ENCODE assay signal across 28 cellular contexts in genomic region chr5:159620853-159621540, GRCh38.
A peak's percentile ranks its signal among the peaks of the same experiment; 100 is the strongest.
DNase-seq lines count a peak whose midpoint lies in the region; TF ChIP-seq lines count a peak whose summit lies in the region.
"Had no signal": no experiment of that assay in that cellular context is flagged by ENCODE, and none has a peak within 500 bp of the region (broad histone marks: within the 10 kb centered on the region; RNA-seq: fewer than 3 reads in every experiment).

No MANE protein-coding gene starts in this region.

- H3K36me3 ChIP-seq in breast epithelium (no peaks in the 10 kb centered on the region), HEK293 (ENCODE audit: control insufficient read depth in 2 of 2, insufficient read depth in 1 of 2, low read length in 2 of 2) (no peaks in the 10 kb centered on the region), WERI-Rb-1 (no peaks in the 10 kb centered on the region), mesenchymal stem cell (ENCODE audit: control insufficient read depth in 1 of 2, insufficient read depth in 2 of 2, low read depth in 1 of 2, low read length in 2 of 2) (no peaks in the 10 kb centered on the region)
- no peaks in the 10 kb centered on the region for H3K36me3 ChIP-seq in CD8-positive, alpha-beta memory T cell (ENCODE audit: insufficient read depth, low read length)
- H3K36me3 ChIP-seq: lower lobe of right lung, tibial artery had no signal

- H3K4ac ChIP-seq in mesenchymal stem cell (ENCODE audit: low read depth in 1 of 2, low read length in 2 of 2): no peak overlapping the region

- TF ChIP-seq CTCF in MCF 10A (IDR thresholded peaks at IDR 0.05; ENCODE audit: unreplicated experiment) (no peak), breast epithelium (IDR thresholded peaks at IDR 0.05) (no peak), HEK293 (tag by site-specific recombination; IDR thresholded peaks at IDR 0.05) (no peak), WERI-Rb-1 (IDR thresholded peaks at IDR 0.05; ENCODE audit: low read depth, low read length) (no peak)

- H3K9me3 ChIP-seq in breast epithelium: peaks cover 0 to 12% of the 10 kb centered on the region in 2 donors
- H3K9me3 ChIP-seq in HEK293 (ENCODE audit: control insufficient read depth, insufficient read depth, low read depth, low read length): no peaks in the 10 kb centered on the region
- peaks cover 2% of the 10 kb centered on the region for H3K9me3 ChIP-seq in WERI-Rb-1 (ENCODE audit: severe bottlenecking)
- no peaks in the 10 kb centered on the region for H3K9me3 ChIP-seq in CD8-positive, alpha-beta memory T cell (ENCODE audit: low read length)
- H3K9me3 ChIP-seq in mesenchymal stem cell (ENCODE audit: control insufficient read depth, low read length): peaks cover 35% of the 10 kb centered on the region
- H3K9me3 ChIP-seq: mucosa of descending colon had no signal

- H3K79me1 ChIP-seq in mesenchymal stem cell (replicated peaks; ENCODE audit: low read length, poor library complexity, severe bottlenecking): no peaks in the 10 kb centered on the region

- no peak overlapping the region for H3K27ac ChIP-seq in breast epithelium
- no peak overlapping the region for H3K27ac ChIP-seq in HEK293 (ENCODE audit: extremely low read depth, low read depth, low read length)
- H3K27ac ChIP-seq in WERI-Rb-1: no peak overlapping the region; the same call in 1 of the 2 replicates
- H3K27ac ChIP-seq in CD8-positive, alpha-beta memory T cell (ENCODE audit: low read depth, low read length): no peak overlapping the region
- no peak overlapping the region for H3K27ac ChIP-seq in mesenchymal stem cell (ENCODE audit: low read length, poor library complexity, severe bottlenecking)
- H3K27ac ChIP-seq: KMS-11, lower lobe of right lung, tibial artery had no signal

- no peak overlapping the region for H3K27ac Mint-ChIP-seq in MCF 10A (ENCODE audit: low read depth, unreplicated experiment)
- no peak overlapping the region for H3K27ac Mint-ChIP-seq in CD8-positive, alpha-beta memory T cell
- H3K27ac Mint-ChIP-seq: activated CD8-positive, alpha-beta memory T cell treated with anti-CD3 and anti-CD28 coated beads, Interleukin-2, amount 10 ng/mL, durations not matched to agents 7 days and 5 days; B cell; CD8-positive, alpha-beta T cell had no signal

- no peak overlapping the region for H3K14ac ChIP-seq in mesenchymal stem cell (ENCODE audit: low read length in 2 of 2)

- H2AK5ac ChIP-seq in mesenchymal stem cell (ENCODE audit: low read length, severe bottlenecking): no peak overlapping the region

- H4K91ac ChIP-seq in mesenchymal stem cell (ENCODE audit: low read length): no peak overlapping the region

- peaks cover 32% of the 10 kb centered on the region for H3K4me1 Mint-ChIP-seq in MCF 10A (ENCODE audit: insufficient read depth, unreplicated experiment)
- no peaks in the 10 kb centered on the region for H3K4me1 Mint-ChIP-seq in CD8-positive, alpha-beta memory T cell
- H3K4me1 Mint-ChIP-seq: activated CD8-positive, alpha-beta memory T cell treated with anti-CD3 and anti-CD28 coated beads, Interleukin-2, amount 10 ng/mL, durations not matched to agents 7 days and 5 days; B cell had no signal

- H2BK120ac ChIP-seq in mesenchymal stem cell (ENCODE audit: low read depth, low read length): no peak overlapping the region

- no TSS peak for BruUV-seq in MCF 10A (replicated peaks; lab: Mats Ljungman, UMichigan)

- H2AFZ ChIP-seq in mesenchymal stem cell (ENCODE audit: low read depth, low read length): no peak overlapping the region

- no peaks in the 10 kb centered on the region for H3K27me3 ChIP-seq in breast epithelium
- H3K27me3 ChIP-seq in WERI-Rb-1 (ENCODE audit: insufficient read depth, low read depth, severe bottlenecking): no peaks in the 10 kb centered on the region
- H3K27me3 ChIP-seq in CD8-positive, alpha-beta memory T cell (ENCODE audit: insufficient read depth, low read length, poor library complexity, severe bottlenecking): no peaks in the 10 kb centered on the region
- H3K27me3 ChIP-seq in mesenchymal stem cell (ENCODE audit: control insufficient read depth in 1 of 2, insufficient read depth in 1 of 2, low read length in 2 of 2): peaks cover 0 to 17% of the 10 kb centered on the region in 2 experiments
- H3K27me3 ChIP-seq: tibial artery had no signal

- H3K18ac ChIP-seq in mesenchymal stem cell (ENCODE audit: low read depth in 1 of 2, low read length in 2 of 2): no peak overlapping the region

- no peak overlapping the region for H3K23ac ChIP-seq in mesenchymal stem cell (ENCODE audit: low read length in 2 of 2)

- no peak overlapping the region for H2BK5ac ChIP-seq in mesenchymal stem cell (ENCODE audit: low read depth, low read length, poor library complexity, severe bottlenecking)

- POLR2A ChIA-PET in MCF 10A (lab: Yijun Ruan, JAX): interaction anchor here (0.8 to 1.5 kb wide), 3 partner anchors 10 to 78 kb away, joined by 3 to 4 read pairs (median 3); no protein-coding TSS in a partner anchor
- POLR2A ChIA-PET in HEK293 (lab: Yijun Ruan, JAX): no interaction called here
- POLR2A ChIA-PET in CD8-positive, alpha-beta memory T cell (lab: Charles Lee): no interaction called here

- CTCF ChIA-PET in MCF 10A (lab: Yijun Ruan, JAX): interaction anchor here (0.6 to 0.9 kb wide), 5 partner anchors 10 to 401 kb away, joined by 3 to 5 read pairs (median 3); no protein-coding TSS in a partner anchor
- CTCF ChIA-PET in HEK293 (lab: Yijun Ruan, JAX): interaction anchor here (0.8 to 1.2 kb wide), 2 partner anchors 59 to 366 kb away, joined by 3 read pairs; no protein-coding TSS in a partner anchor
- CTCF ChIA-PET in CD8-positive, alpha-beta memory T cell (lab: Charles Lee): interaction anchor here (0.5 kb wide), 1 partner anchor 207 kb away, joined by 3 read pairs; no protein-coding TSS in a partner anchor

- H3K4me3 ChIP-seq in breast epithelium (no peak overlapping the region), HEK293 (ENCODE audit: low read depth, low read length) (no peak overlapping the region), WERI-Rb-1 (ENCODE audit: low read depth, low read length) (no peak overlapping the region), mesenchymal stem cell (ENCODE audit: insufficient read depth in 1 of 2, low read depth in 1 of 2, low read length in 2 of 2) (no peak overlapping the region)
- no peak overlapping the region for H3K4me3 ChIP-seq in CD8-positive, alpha-beta memory T cell (ENCODE audit: low read length)
- H3K4me3 ChIP-seq: lower lobe of right lung, mucosa of descending colon, tibial artery had no signal

- H4K8ac ChIP-seq in mesenchymal stem cell (ENCODE audit: low read length): no peak overlapping the region

- H3K36me3 Mint-ChIP-seq in MCF 10A (ENCODE audit: insufficient read depth, unreplicated experiment): no peaks in the 10 kb centered on the region
- H3K36me3 Mint-ChIP-seq in CD8-positive, alpha-beta memory T cell: peaks cover 0 to 31% (median 5%) of the 10 kb centered on the region in 3 donors
- H3K36me3 Mint-ChIP-seq: activated CD8-positive, alpha-beta memory T cell treated with anti-CD3 and anti-CD28 coated beads, Interleukin-2, amount 10 ng/mL, durations not matched to agents 7 days and 5 days; CD8-positive, alpha-beta T cell had no signal

- DNase-seq in MCF 10A (ENCODE audit: unreplicated experiment) (peak; percentile 59), breast epithelium (ENCODE audit: low spot score in 2 of 2) (no peak), WERI-Rb-1 (peak; percentile 40), islet precursor cell (peak; percentile 80), mesenchymal stem cell (no peak), NCI-H526 treated with DMSO at 0.1 percent for 48 hours (lab: John Stamatoyannopoulos, UW) (no peak)
- no peak for DNase-seq in CD8-positive, alpha-beta memory T cell
- DNase-seq: activated CD4-positive, alpha-beta T cell treated with anti-CD3 and anti-CD28 coated beads, Interleukin-2, amount 50 U/mL, for 4 hours; activated CD8-positive, alpha-beta memory T cell treated with anti-CD3 and anti-CD28 coated beads, Interleukin-2, amount 10 ng/mL, durations not matched to agents 7 days and 5 days; activated gamma-delta T cell treated with Interleukin-2 at 50 U/mL for 16 hours; activated T-cell treated with anti-CD3 and anti-CD28 coated beads, Interleukin-2, amount 50 U/mL, for 48 hours; CD8-positive, alpha-beta T cell; central memory CD4-positive, alpha-beta T cell; cortex of kidney; DMS53; effector memory CD4-positive, alpha-beta T cell; head of caudate nucleus; lower lobe of right lung; mucosa of descending colon; NCI-H1436 treated with DMSO at 0.1 percent for 48 hours; NCI-H2107; NCI-H510A treated with DMSO at 0.1 percent for 48 hours; stimulated activated CD4-positive, alpha-beta T cell treated with anti-CD3 and anti-CD28 coated beads, Interleukin-4, amount 100 ng/mL, for 24 hours; tibial artery had no signal

- H3K9ac ChIP-seq in mesenchymal stem cell (ENCODE audit: low read length): no peak overlapping the region
- H3K9ac ChIP-seq: KMS-11 had no signal

- no peaks in the 10 kb centered on the region for H3K27me3 Mint-ChIP-seq in MCF 10A (ENCODE audit: insufficient read depth, unreplicated experiment)
- peaks cover 12 to 26% of the 10 kb centered on the region in 2 donors for H3K27me3 Mint-ChIP-seq in CD8-positive, alpha-beta memory T cell

- no peak for TF ChIP-seq POLR2A in breast epithelium (IDR thresholded peaks at IDR 0.05)

- no peak overlapping the region for H2BK15ac ChIP-seq in mesenchymal stem cell (ENCODE audit: low read depth, poor library complexity, severe bottlenecking)

- 62% methylated on average over 5 of the region's 5 CpGs for WGBS in mesenchymal stem cell

- H3K4me3 Mint-ChIP-seq in MCF 10A (ENCODE audit: unreplicated experiment): no peak overlapping the region
- H3K4me3 Mint-ChIP-seq in CD8-positive, alpha-beta memory T cell: no peak overlapping the region
- H3K4me3 Mint-ChIP-seq: activated CD8-positive, alpha-beta memory T cell treated with anti-CD3 and anti-CD28 coated beads, Interleukin-2, amount 10 ng/mL, durations not matched to agents 7 days and 5 days; B cell; CD8-positive, alpha-beta T cell; natural killer cell treated with Interleukin-12 subunit alpha and Interleukin-12 subunit beta and Interleukin-15 and Interleukin-18, amount 100 ng/mL, for 72 hours had no signal

- no peak overlapping the region for H2BK12ac ChIP-seq in mesenchymal stem cell (ENCODE audit: low read length in 2 of 2)

- H3K9me3 Mint-ChIP-seq in MCF 10A (ENCODE audit: unreplicated experiment): no peaks in the 10 kb centered on the region
- H3K9me3 Mint-ChIP-seq in CD8-positive, alpha-beta memory T cell: peaks cover 10 to 33% (median 31%) of the 10 kb centered on the region in 5 donors

- H3K4me1 ChIP-seq in breast epithelium: no peaks in the 10 kb centered on the region
- H3K4me1 ChIP-seq in HEK293 (ENCODE audit: control insufficient read depth, insufficient read depth, low read length): 0 out of 2 replicates have a peak, but pooled peaks cover 2% of the 10 kb centered on the region
- no peaks in the 10 kb centered on the region for H3K4me1 ChIP-seq in CD8-positive, alpha-beta memory T cell (ENCODE audit: insufficient read depth, low read length)
- no peaks in the 10 kb centered on the region for H3K4me1 ChIP-seq in mesenchymal stem cell (ENCODE audit: control insufficient read depth, insufficient read depth, low read depth, low read length)
- H3K4me1 ChIP-seq: lower lobe of right lung had no signal

- no peak overlapping the region for H3K4me2 ChIP-seq in mesenchymal stem cell (ENCODE audit: low read length, poor library complexity, severe bottlenecking)
- H3K4me2 ChIP-seq: KMS-11 had no signal

- intact Hi-C loops in MCF 10A (cut with micrococcal nuclease) (no loop called here), breast epithelium (cut with DNase I; ENCODE audit: low total_unique reads) (no loop called here)

Comparison
In these comparisons a context has a peak if more than half of its experiments do, and no peak if none do; other contexts are left out.
1. DNase-seq: peak in MCF 10A (single experiment), WERI-Rb-1 (single experiment) and islet precursor cell (single experiment); none in breast epithelium (0 of 2), CD8-positive, alpha-beta memory T cell (0 of 5), mesenchymal stem cell (single experiment) and NCI-H526 treated with DMSO at 0.1 percent for 48 hours (single experiment).